ENCODE assay signal across 17 cellular contexts in the genomic region with DNA sequence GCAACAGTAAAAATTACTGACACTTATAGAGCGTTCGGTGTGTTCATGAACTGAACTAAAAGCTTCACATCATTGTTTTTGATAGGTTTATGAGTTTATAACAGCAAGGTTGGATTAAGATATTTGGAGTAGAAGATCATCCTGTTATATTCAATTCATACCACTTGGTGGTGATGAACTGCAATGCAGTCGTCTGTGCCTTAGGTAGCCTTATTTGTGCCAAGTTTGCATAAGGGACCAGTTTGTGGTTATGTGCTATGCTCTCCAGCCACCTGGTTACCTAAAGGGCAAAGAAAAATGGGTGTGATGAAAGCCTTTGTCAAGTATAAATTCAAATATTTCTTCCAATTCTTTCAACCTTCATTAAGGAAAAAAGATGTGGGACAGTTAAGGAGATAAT.
DNase-seq lines count a peak whose midpoint lies in the region; ATAC-seq and TF ChIP-seq lines count a peak whose summit lies in the region.
"Had no signal": no experiment of that assay in that cellular context is flagged by ENCODE, and none has a peak within 500 bp of the region (broad histone marks: within the 10 kb centered on the region; RNA-seq: fewer than 3 reads in every experiment).

No MANE protein-coding gene starts in this region.

- no peak overlapping the region for H3K4me3 ChIP-seq in left ventricle myocardium inferior
- H3K4me3 ChIP-seq: coronary artery, GM23248, SK-N-MC, uterus had no signal

- TF ChIP-seq CTCF in left ventricle myocardium inferior (IDR thresholded peaks at IDR 0.05; ENCODE audit: borderline replicate concordance), result no peak

- DNase-seq in NCI-H2081 (lab: John Stamatoyannopoulos, UW) (peak; percentile 10 to 56), NCI-H2081 treated with DMSO at 0.1 percent for 48 hours (lab: John Stamatoyannopoulos, UW) (no peak), NCI-H748 (lab: John Stamatoyannopoulos, UW; ENCODE audit: unreplicated experiment) (peak; percentile 79), kidney glomerular epithelial cell (lab: John Stamatoyannopoulos, UW) (peak; percentile 17), DMS114 treated with DMSO at 0.1 percent for 48 hours (lab: John Stamatoyannopoulos, UW; ENCODE audit: unreplicated experiment) (no peak), left ventricle myocardium inferior (no peak)
- no peak for DNase-seq in NK-92 treated with Interleukin-12 subunit alpha and Interleukin-12 subunit beta, amount 100 ng/mL, for 24 hours (lab: John Stamatoyannopoulos, UW)
- DNase-seq: activated CD4-positive, CD25-positive, alpha-beta regulatory T cell treated with anti-CD3 and anti-CD28 coated beads, Interleukin-2, amount 50 U/mL, for 72 hours; activated T-cell treated with anti-CD3 and anti-CD28 coated beads for 4 hours; GM23248; IMR-90; NCI-H345; stimulated activated CD8-positive, alpha-beta memory T cell treated with anti-CD3 and anti-CD28 coated beads, Interleukin-4, amount 100 ng/mL, for 48 hours; uterus had no signal

- no peaks in the 10 kb centered on the region for H3K27me3 ChIP-seq in left ventricle myocardium inferior (ENCODE audit: low read depth)
- H3K27me3 ChIP-seq: uterus had no signal

- intact Hi-C loops in left ventricle myocardium inferior (cut with micrococcal nuclease), result no loop called here

- ATAC-seq in HG03342 (IDR thresholded peaks at IDR 0.05; ENCODE audit: unreplicated experiment), result peak; percentile 52

- no peak overlapping the region for H3K27ac ChIP-seq in left ventricle myocardium inferior (replicated peaks)
- H3K27ac ChIP-seq: coronary artery, GM23248, SK-N-MC, uterus had no signal

- H3K36me3 ChIP-seq in left ventricle myocardium inferior, result no peaks in the 10 kb centered on the region
- H3K36me3 ChIP-seq: uterus had no signal

- peaks cover 4% of the 10 kb centered on the region for H3K9me3 ChIP-seq in left ventricle myocardium inferior (replicated peaks)
- H3K9me3 ChIP-seq: uterus had no signal

- no peaks in the 10 kb centered on the region for H3K4me1 ChIP-seq in left ventricle myocardium inferior
- H3K4me1 ChIP-seq: uterus had no signal

Comparison
In these comparisons a context has a peak if more than half of its experiments do, and no peak if none do; other contexts are left out.
1. DNase-seq: peak in NCI-H2081 (2 of 2), NCI-H748 (single experiment) and kidney glomerular epithelial cell (single experiment); none in NCI-H2081 treated with DMSO at 0.1 percent for 48 hours (single experiment), DMS114 treated with DMSO at 0.1 percent for 48 hours (single experiment), left ventricle myocardium inferior (single experiment) and NK-92 treated with Interleukin-12 subunit alpha and Interleukin-12 subunit beta, amount 100 ng/mL, for 24 hours (single experiment).